ENCODE assay signal across 10 cellular contexts in the genomic region with DNA sequence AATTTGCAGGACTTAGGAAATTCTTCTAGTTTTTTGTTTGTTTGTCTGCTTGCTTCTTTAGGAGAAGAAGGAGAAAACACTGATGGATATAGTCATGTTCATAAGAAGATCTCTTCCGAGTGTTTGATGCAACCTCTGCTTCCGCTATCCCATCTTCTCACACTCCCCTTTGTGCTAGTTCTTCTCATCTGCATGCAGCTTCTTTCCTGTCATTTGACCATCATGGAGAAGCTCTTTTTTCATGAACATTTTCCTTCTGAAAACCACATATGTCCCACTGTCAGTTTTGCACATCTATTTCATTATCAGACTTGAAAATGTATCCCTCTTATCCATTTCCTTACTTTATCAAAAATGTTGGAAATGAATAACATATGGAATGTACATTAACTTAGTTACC.
DNase-seq lines count a peak whose midpoint lies in the region; ATAC-seq lines count a peak whose summit lies in the region.
"Had no signal": no experiment of that assay in that cellular context is flagged by ENCODE, and none has a peak within 500 bp of the region (broad histone marks: within the 10 kb centered on the region; RNA-seq: fewer than 3 reads in every experiment).

No MANE protein-coding gene starts in this region.

- peak overlapping the region; percentile 7 for H3K27ac ChIP-seq in muscle layer of duodenum (ENCODE audit: low read length)
- H3K27ac ChIP-seq: coronary artery had no signal

- CTCF ChIA-PET in activated CD4-positive, alpha-beta memory T cell treated with anti-CD3 and anti-CD28 coated beads for 36 hours (lab: Charles Lee) = interaction anchor here (1.1 to 2.7 kb wide), 3 partner anchors 8 to 490 kb away, joined by 5 to 16 read pairs (median 6); no protein-coding TSS in a partner anchor

- intact Hi-C loops in activated CD4-positive, alpha-beta memory T cell treated with anti-CD3 and anti-CD28 coated beads for 36 hours (cut with micrococcal nuclease) = loop anchor here (1.0 to 10.0 kb wide), 4 partner anchors 15 to 758 kb away; no protein-coding TSS in a partner anchor

- H3K36me3 ChIP-seq in muscle layer of duodenum (ENCODE audit: control insufficient read depth in 1 of 2, insufficient read depth in 2 of 2, low read length in 2 of 2) = no peaks in the 10 kb centered on the region

- peak overlapping the region; percentile 3 for H3K27ac Mint-ChIP-seq in activated CD4-positive, alpha-beta memory T cell treated with anti-CD3 and anti-CD28 coated beads for 36 hours

- no peaks in the 10 kb centered on the region for H3K27me3 Mint-ChIP-seq in activated CD4-positive, alpha-beta memory T cell treated with anti-CD3 and anti-CD28 coated beads for 36 hours

- peaks cover 43% of the 10 kb centered on the region for H3K4me1 Mint-ChIP-seq in activated CD4-positive, alpha-beta memory T cell treated with anti-CD3 and anti-CD28 coated beads for 36 hours (ENCODE audit: low read depth)

- DNase-seq in CD1c-positive myeloid dendritic cell (ENCODE audit: extremely low spot score) (peak; percentile 65), KBM-7 (peak; percentile 69)
- DNase-seq in activated CD4-positive, alpha-beta memory T cell treated with anti-CD3 and anti-CD28 coated beads for 36 hours = no peak
- DNase-seq: islet precursor cell had no signal

- H3K4me3 Mint-ChIP-seq in activated CD4-positive, alpha-beta memory T cell treated with anti-CD3 and anti-CD28 coated beads for 36 hours = no peak overlapping the region

- ATAC-seq in GM19452 (IDR thresholded peaks at IDR 0.05; ENCODE audit: unreplicated experiment) = no peak
- no peak for ATAC-seq in HG03025 (IDR thresholded peaks at IDR 0.05; ENCODE audit: low FRiP score, unreplicated experiment)
- ATAC-seq in GM19463 (IDR thresholded peaks at IDR 0.05; ENCODE audit: unreplicated experiment) = no peak
- no peak for ATAC-seq in HG02884 (IDR thresholded peaks at IDR 0.05; ENCODE audit: unreplicated experiment)

- POLR2A ChIA-PET in activated CD4-positive, alpha-beta memory T cell treated with anti-CD3 and anti-CD28 coated beads for 36 hours (lab: Charles Lee) = interaction anchor here (0.5 to 1.3 kb wide), 3 partner anchors 55 to 485 kb away, joined by 3 read pairs; a partner anchor contains a TSS

- H3K9me3 Mint-ChIP-seq in activated CD4-positive, alpha-beta memory T cell treated with anti-CD3 and anti-CD28 coated beads for 36 hours = no peaks in the 10 kb centered on the region

- no peak overlapping the region for H3K4me3 ChIP-seq in muscle layer of duodenum (ENCODE audit: low read depth in 1 of 2, low read length in 2 of 2)
- H3K4me3 ChIP-seq: coronary artery had no signal

- H3K36me3 Mint-ChIP-seq in activated CD4-positive, alpha-beta memory T cell treated with anti-CD3 and anti-CD28 coated beads for 36 hours = no peaks in the 10 kb centered on the region

- H3K4me1 ChIP-seq in muscle layer of duodenum (ENCODE audit: control insufficient read depth in 1 of 2, insufficient read depth in 2 of 2, low read length in 2 of 2) = no peaks in the 10 kb centered on the region

- H3K27me3 ChIP-seq in muscle layer of duodenum (ENCODE audit: low read depth, low read length) = no peaks in the 10 kb centered on the region

- no peaks in the 10 kb centered on the region for H3K9me3 ChIP-seq in muscle layer of duodenum (ENCODE audit: control insufficient read depth in 1 of 2, low read length in 2 of 2)

- in situ Hi-C loops in KBM-7 (cut with MboI; ENCODE audit: low pct_unique_long_range_greater_than_20kb, low sequenced_read_pairs) = no loop called here
